In the genomic region with DNA sequence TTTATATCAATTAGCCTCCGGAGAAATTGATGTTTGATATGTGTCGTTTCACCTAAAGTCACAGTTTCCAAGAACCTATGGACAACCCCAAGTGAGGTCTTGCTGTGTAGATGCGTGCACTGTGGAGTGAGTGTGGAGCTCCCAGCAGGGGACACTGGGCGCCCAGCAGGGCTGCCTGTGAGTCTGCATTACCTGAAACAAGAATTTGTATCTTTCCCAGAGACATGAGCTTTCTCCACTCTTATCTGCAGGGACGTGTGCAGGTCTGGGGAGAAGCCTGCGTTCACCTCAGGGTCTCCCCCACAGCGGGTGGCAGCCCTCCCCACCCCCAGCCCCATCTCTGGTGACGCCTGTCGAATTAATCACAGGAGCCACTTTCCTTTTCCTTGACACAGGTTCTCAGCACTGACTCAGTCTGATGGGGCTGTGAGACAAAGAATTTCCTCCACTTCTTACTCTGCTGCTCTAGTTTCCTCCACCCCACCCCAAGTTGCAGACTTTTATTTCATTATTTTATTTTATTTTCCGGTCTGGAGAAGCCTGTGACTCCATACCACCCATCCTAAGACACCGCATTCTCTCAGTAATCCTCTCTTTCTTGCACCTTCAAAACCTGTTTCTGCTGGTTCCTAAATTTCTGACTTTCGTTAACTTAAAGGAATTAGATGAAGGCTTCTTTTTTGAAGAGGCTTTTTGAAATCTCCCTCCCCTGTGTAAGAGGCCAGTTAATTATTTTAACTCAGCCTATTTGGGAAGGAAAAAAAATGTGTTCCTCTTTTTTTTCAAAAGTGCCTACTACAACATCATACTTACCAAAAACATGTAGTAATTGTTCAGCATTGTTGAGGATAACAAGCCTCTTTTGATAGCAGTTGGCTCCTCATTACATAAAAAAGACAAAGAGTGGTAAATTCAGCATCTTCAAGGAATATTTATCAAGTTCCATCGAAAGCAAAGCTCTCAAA, we compare ENCODE assay signal across 1 cellular context.
TF ChIP-seq lines count a peak whose summit lies in the region.

No MANE protein-coding gene starts in this region.

TF ChIP-seq in H1, 55 proteins besides CTCF, POLR2A, EP300 and RAD21 (continued from another document):
- TF ChIP-seq, protein P1, sequence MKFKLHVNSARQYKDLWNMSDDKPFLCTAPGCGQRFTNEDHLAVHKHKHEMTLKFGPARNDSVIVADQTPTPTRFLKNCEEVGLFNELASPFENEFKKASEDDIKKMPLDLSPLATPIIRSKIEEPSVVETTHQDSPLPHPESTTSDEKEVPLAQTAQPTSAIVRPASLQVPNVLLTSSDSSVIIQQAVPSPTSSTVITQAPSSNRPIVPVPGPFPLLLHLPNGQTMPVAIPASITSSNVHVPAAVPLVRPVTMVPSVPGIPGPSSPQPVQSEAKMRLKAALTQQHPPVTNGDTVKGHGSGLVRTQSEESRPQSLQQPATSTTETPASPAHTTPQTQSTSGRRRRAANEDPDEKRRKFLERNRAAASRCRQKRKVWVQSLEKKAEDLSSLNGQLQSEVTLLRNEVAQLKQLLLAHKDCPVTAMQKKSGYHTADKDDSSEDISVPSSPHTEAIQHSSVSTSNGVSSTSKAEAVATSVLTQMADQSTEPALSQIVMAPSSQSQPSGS (IDR thresholded peaks at IDR 0.05; ENCODE audit: low read length), result no peak
- TF ChIP-seq RFX5 (IDR thresholded peaks at IDR 0.05; ENCODE audit: borderline replicate concordance, low read depth, low read length), result no peak
- no peak for TF ChIP-seq BRCA1 (IDR thresholded peaks at IDR 0.05; ENCODE audit: low read depth, low read length)
